In the genomic region with DNA sequence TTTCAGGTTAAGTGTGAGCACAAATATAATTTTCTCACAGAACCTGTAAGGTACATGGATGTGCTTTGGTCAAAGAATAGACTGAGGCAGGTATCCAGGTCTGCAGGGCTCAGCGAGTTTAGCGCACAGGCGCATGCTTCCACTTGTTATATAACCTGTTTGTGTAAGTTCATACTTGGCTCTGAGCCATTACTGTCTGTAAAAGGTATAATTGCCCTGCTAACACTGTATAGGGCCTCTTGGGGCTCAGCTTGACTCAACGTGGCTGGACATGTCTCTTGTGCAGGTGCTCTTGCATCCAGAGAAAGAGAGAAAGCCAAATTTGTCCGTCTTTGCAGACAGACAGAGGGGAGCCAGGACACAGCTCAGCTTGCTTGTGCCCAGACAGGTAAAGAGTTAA, we compare ENCODE assay signal across 19 cellular contexts.
DNase-seq lines count a peak whose midpoint lies in the region; ATAC-seq and TF ChIP-seq lines count a peak whose summit lies in the region.
"Had no signal": no experiment of that assay in that cellular context is flagged by ENCODE, and none has a peak within 500 bp of the region (broad histone marks: within the 10 kb centered on the region; RNA-seq: fewer than 3 reads in every experiment).

No MANE protein-coding gene starts in this region.

- in situ Hi-C loops in G401 (cut with HindIII; ENCODE audit: low sequenced_read_pairs), result no loop called here

- H3K27me3 ChIP-seq in esophagus squamous epithelium, result no peaks in the 10 kb centered on the region
- H3K27me3 ChIP-seq: MG63, neutrophil, testis had no signal

- H3K4me3 ChIP-seq in esophagus squamous epithelium, result no peak overlapping the region
- H3K4me3 ChIP-seq: MG63, smooth muscle cell, testis had no signal

- 41 to 42% methylated on average over 5 of the region's 5 CpGs for WGBS in esophagus squamous epithelium, 2 donors

- no peaks in the 10 kb centered on the region for H3K9me3 ChIP-seq in esophagus squamous epithelium
- H3K9me3 ChIP-seq: MG63, testis had no signal

- no peak for TF ChIP-seq CTCF in esophagus squamous epithelium (IDR thresholded peaks at IDR 0.05)

- DNase-seq in G401 (ENCODE audit: low spot score) (peak; percentile 47), NCI-H187 treated with DMSO at 0.1 percent for 48 hours (lab: John Stamatoyannopoulos, UW) (peak; percentile 49), NCI-H510A treated with DMSO at 0.1 percent for 48 hours (lab: John Stamatoyannopoulos, UW) (peak; percentile 92), epithelial cell of prostate (ENCODE audit: low read depth, low spot score) (peak; percentile 6), immature natural killer cell (no peak), esophagus squamous epithelium (lab: John Stamatoyannopoulos, UW) (no peak)
- DNase-seq: activated CD4-positive, alpha-beta T cell treated with anti-CD3 and anti-CD28 coated beads, Interleukin-2, amount 50 U/mL, for 1 hour; activated naive CD8-positive, alpha-beta T cell treated with anti-CD3 and anti-CD28 coated beads, Interleukin-2, amount 10 ng/mL, durations not matched to agents 7 days and 5 days; effector memory CD4-positive, alpha-beta T cell; kidney; MG63; stimulated activated naive CD4-positive, alpha-beta T cell; T-helper 17 cell; testis had no signal

- H3K36me3 ChIP-seq in esophagus squamous epithelium, result no peaks in the 10 kb centered on the region
- H3K36me3 ChIP-seq: MG63, neutrophil had no signal

- intact Hi-C loops in esophagus squamous epithelium (cut with DNase I), result no loop called here

- no peaks in the 10 kb centered on the region for H3K4me1 Mint-ChIP-seq in immature natural killer cell
- H3K4me1 Mint-ChIP-seq: activated naive CD8-positive, alpha-beta T cell treated with anti-CD3 and anti-CD28 coated beads, Interleukin-2, amount 10 ng/mL, durations not matched to agents 7 days and 5 days; activated T-helper 17 cell treated with anti-CD3 and anti-CD28 coated beads, Interleukin-2, amount 50 U/mL, for 72 hours; CD14-positive monocyte; T-helper 17 cell had no signal

- no peaks in the 10 kb centered on the region for H3K36me3 Mint-ChIP-seq in immature natural killer cell
- H3K36me3 Mint-ChIP-seq: activated naive CD8-positive, alpha-beta T cell treated with anti-CD3 and anti-CD28 coated beads, Interleukin-2, amount 10 ng/mL, durations not matched to agents 7 days and 5 days; CD14-positive monocyte had no signal

- no peak overlapping the region for H3K27ac Mint-ChIP-seq in immature natural killer cell
- H3K27ac Mint-ChIP-seq: activated naive CD8-positive, alpha-beta T cell treated with anti-CD3 and anti-CD28 coated beads, Interleukin-2, amount 10 ng/mL, durations not matched to agents 7 days and 5 days; activated T-helper 17 cell treated with anti-CD3 and anti-CD28 coated beads, Interleukin-2, amount 50 U/mL, for 72 hours; CD14-positive monocyte; T-helper 17 cell had no signal

- no peak for ATAC-seq in HG03045 (IDR thresholded peaks at IDR 0.05; ENCODE audit: unreplicated experiment)
- ATAC-seq: activated T-helper 17 cell treated with anti-CD3 and anti-CD28 coated beads, Interleukin-2, amount 50 U/mL, for 72 hours; T-helper 17 cell had no signal

- TF ChIP-seq POLR2A in esophagus squamous epithelium (IDR thresholded peaks at IDR 0.05), result no peak

- peaks cover 0 to 3% (median 2%) of the 10 kb centered on the region in 3 donors for H3K27me3 Mint-ChIP-seq in immature natural killer cell (ENCODE audit: low read depth in 3 of 3)
- H3K27me3 Mint-ChIP-seq: activated naive CD8-positive, alpha-beta T cell treated with anti-CD3 and anti-CD28 coated beads, Interleukin-2, amount 10 ng/mL, durations not matched to agents 7 days and 5 days; activated T-helper 17 cell treated with anti-CD3 and anti-CD28 coated beads, Interleukin-2, amount 50 U/mL, for 72 hours; T-helper 17 cell had no signal

- H3K9me3 Mint-ChIP-seq in immature natural killer cell, result peaks cover 0 to 40% (median 19%) of the 10 kb centered on the region in 6 donors
- H3K9me3 Mint-ChIP-seq: activated naive CD8-positive, alpha-beta T cell treated with anti-CD3 and anti-CD28 coated beads, Interleukin-2, amount 10 ng/mL, durations not matched to agents 7 days and 5 days; activated T-helper 17 cell treated with anti-CD3 and anti-CD28 coated beads, Interleukin-2, amount 50 U/mL, for 72 hours had no signal

- peaks cover 0 to 3% (median 0%) of the 10 kb centered on the region in 3 donors for H3K4me1 ChIP-seq in esophagus squamous epithelium
- H3K4me1 ChIP-seq: testis had no signal

- H3K4me3 Mint-ChIP-seq in immature natural killer cell, result no peak overlapping the region
- H3K4me3 Mint-ChIP-seq: activated naive CD8-positive, alpha-beta T cell treated with anti-CD3 and anti-CD28 coated beads, Interleukin-2, amount 10 ng/mL, durations not matched to agents 7 days and 5 days; activated T-helper 17 cell treated with anti-CD3 and anti-CD28 coated beads, Interleukin-2, amount 50 U/mL, for 72 hours; CD14-positive monocyte; T-helper 17 cell had no signal

- H3K27ac ChIP-seq in epithelial cell of prostate, result no peak overlapping the region
- no peak overlapping the region for H3K27ac ChIP-seq in esophagus squamous epithelium
- H3K27ac ChIP-seq: neutrophil, testis had no signal

Comparison
In these comparisons a context has a peak if more than half of its experiments do, and no peak if none do; other contexts are left out.
1. DNase-seq: peak in G401 (single experiment), NCI-H187 treated with DMSO at 0.1 percent for 48 hours (single experiment), NCI-H510A treated with DMSO at 0.1 percent for 48 hours (single experiment) and epithelial cell of prostate (single experiment); none in immature natural killer cell (0 of 3) and esophagus squamous epithelium (single experiment).